ENCODE assay signal across 9 cellular contexts in genomic region chr5:95591490-95591901, GRCh38. TPM values are rescaled to one million over a fixed set of nuclear protein-coding genes. Genes with fewer than 3 reads are reported as not detected.
A peak's percentile ranks its signal among the peaks of the same experiment; 100 is the strongest.
DNase-seq lines count a peak whose midpoint lies in the region; ATAC-seq and TF ChIP-seq lines count a peak whose summit lies in the region.
"Had no signal": no experiment of that assay in that cellular context is flagged by ENCODE, and none has a peak within 500 bp of the region (broad histone marks: within the 10 kb centered on the region; RNA-seq: fewer than 3 reads in every experiment).

No MANE protein-coding gene starts in this region.

- TF ChIP-seq CTCF in MCF 10A (IDR thresholded peaks at IDR 0.05; ENCODE audit: unreplicated experiment) (no peak), breast epithelium (IDR thresholded peaks at IDR 0.05) (no peak), left ventricle myocardium inferior (IDR thresholded peaks at IDR 0.05; ENCODE audit: borderline replicate concordance) (no peak)

- H3K4me3 ChIP-seq in breast epithelium, result no peak overlapping the region
- H3K4me3 ChIP-seq in left ventricle myocardium inferior, result no peak overlapping the region

- BruUV-seq in MCF 10A (replicated peaks; lab: Mats Ljungman, UMichigan), result no TSS peak

- H3K27me3 ChIP-seq in breast epithelium (no peaks in the 10 kb centered on the region), left ventricle myocardium inferior (ENCODE audit: low read depth) (no peaks in the 10 kb centered on the region)

- H3K27ac Mint-ChIP-seq in MCF 10A (ENCODE audit: low read depth, unreplicated experiment) (no peak overlapping the region), T-cell (peak overlapping the region in 1 of 2 donors; percentile 42)

- H3K4me3 Mint-ChIP-seq in MCF 10A (ENCODE audit: unreplicated experiment), result no peak overlapping the region
- H3K4me3 Mint-ChIP-seq in T-cell, result no peak overlapping the region

- intact Hi-C loops in MCF 10A (cut with micrococcal nuclease), result no loop called here
- intact Hi-C loops in breast epithelium (cut with DNase I; ENCODE audit: low total_unique reads), result no loop called here
- intact Hi-C loops in left ventricle myocardium inferior (cut with micrococcal nuclease), result no loop called here

- ATAC-seq in HG03060 (IDR thresholded peaks at IDR 0.05; ENCODE audit: low read depth, unreplicated experiment), result peak; percentile 66
- ATAC-seq in esophagus mucosa, result no peak
- ATAC-seq in T-cell (replicated peaks in 1 of 4), result no peak

- no peaks in the 10 kb centered on the region for H3K9me3 ChIP-seq in breast epithelium
- no peaks in the 10 kb centered on the region for H3K9me3 ChIP-seq in left ventricle myocardium inferior (replicated peaks)

- H3K4me1 ChIP-seq in breast epithelium (no peaks in the 10 kb centered on the region), left ventricle myocardium inferior (peaks cover 5% of the 10 kb centered on the region)

- H3K9me3 Mint-ChIP-seq in MCF 10A (ENCODE audit: unreplicated experiment) (no peaks in the 10 kb centered on the region), T-cell (no peaks in the 10 kb centered on the region)

- peak; percentile 6 for DNase-seq in MCF 10A (ENCODE audit: unreplicated experiment)
- no peak for DNase-seq in breast epithelium (ENCODE audit: low spot score in 2 of 2)
- peak; percentile 64 for DNase-seq in amniotic stem cell (lab: John Stamatoyannopoulos, UW)
- DNase-seq in stromal cell of bone marrow (ENCODE audit: low read depth), result peak; percentile 70
- DNase-seq in left ventricle myocardium inferior, result no peak
- no peak for DNase-seq in T-cell
- DNase-seq: NCI-H1048 had no signal

- no peaks in the 10 kb centered on the region for H3K27me3 Mint-ChIP-seq in MCF 10A (ENCODE audit: insufficient read depth, unreplicated experiment)
- H3K27me3 Mint-ChIP-seq in T-cell, result no peaks in the 10 kb centered on the region

- TF ChIP-seq POLR2A in breast epithelium (IDR thresholded peaks at IDR 0.05), result no peak

- no peaks in the 10 kb centered on the region for H3K36me3 ChIP-seq in breast epithelium
- no peaks in the 10 kb centered on the region for H3K36me3 ChIP-seq in left ventricle myocardium inferior

- no peaks in the 10 kb centered on the region for H3K4me1 Mint-ChIP-seq in MCF 10A (ENCODE audit: insufficient read depth, unreplicated experiment)
- H3K4me1 Mint-ChIP-seq in T-cell, result peaks cover 17 to 22% (median 21%) of the 10 kb centered on the region in 3 donors

- POLR2A ChIA-PET in MCF 10A (lab: Yijun Ruan, JAX), result no interaction called here
- POLR2A ChIA-PET in T-cell (lab: Charles Lee), result no interaction called here

- H3K27ac ChIP-seq in breast epithelium (no peak overlapping the region), left ventricle myocardium inferior (replicated peaks) (no peak overlapping the region)

- H3K36me3 Mint-ChIP-seq in MCF 10A (ENCODE audit: insufficient read depth, unreplicated experiment), result no peaks in the 10 kb centered on the region
- peaks cover 22% of the 10 kb centered on the region for H3K36me3 Mint-ChIP-seq in T-cell

- CTCF ChIA-PET in MCF 10A (lab: Yijun Ruan, JAX) (no interaction called here), T-cell (lab: Charles Lee) (interaction anchor here in 1 of 2 donors (0.6 to 0.7 kb wide), 2 partner anchors 187 to 823 kb away, joined by 3 read pairs; no protein-coding TSS in a partner anchor)

RNA-seq across cellular contexts. Expression of gene GPR150, which starts 28.4 kb away (rescaled TPM):
- total RNA-seq in MCF 10A (2022), result not detected in 2 replicates
- total RNA-seq in breast epithelium, result 1 to 10 TPM in 1 of 3 donors, under 1 TPM in 1, not detected in 1; 0.33 to 1.4 TPM
- 0.14 TPM for total RNA-seq in left ventricle myocardium inferior
- not detected for total RNA-seq in esophagus mucosa
- 1 to 10 TPM; 1.2 to 2.2 (median 1.6) TPM for total RNA-seq in T-cell

RNA-seq across cellular contexts. Expression of gene ARSK, which starts 36.6 kb away (rescaled TPM):
- 3.6 and 5.4 TPM in 2 replicates for total RNA-seq in MCF 10A (2022)
- total RNA-seq in breast epithelium, result 10 to 100 TPM in 2 of 3 donors, 1 to 10 TPM in 1; 9.5 to 11.4 (median 10.1) TPM
- 3.7 TPM for total RNA-seq in left ventricle myocardium inferior
- 2.2 TPM for total RNA-seq in esophagus mucosa
- total RNA-seq in T-cell, result 1 to 10 TPM; 4.2 to 6.9 (median 6.2) TPM

RNA-seq across cellular contexts. Expression of gene SKIC3, which starts 36.7 kb away (rescaled TPM):
- total RNA-seq in MCF 10A (2022), result 97.2 and 105 TPM in 2 replicates
- 100 to 1,000 TPM in 2 of 3 donors, 10 to 100 TPM in 1; 78.6 to 119 (median 104) TPM for total RNA-seq in breast epithelium
- 62.0 TPM for total RNA-seq in left ventricle myocardium inferior
- 43.2 TPM for total RNA-seq in esophagus mucosa
- total RNA-seq in T-cell, result 10 to 100 TPM; 62.7 to 85.6 (median 76.3) TPM

RNA-seq across cellular contexts. Expression of gene RFESD, which starts 55.1 kb away (rescaled TPM):
- total RNA-seq in MCF 10A (2022) (4.2 and 5.9 TPM in 2 replicates), breast epithelium (1 to 10 TPM; 1.6 to 4.3 (median 3.4) TPM), left ventricle myocardium inferior (2.8 TPM), esophagus mucosa (1.5 TPM), T-cell (1 to 10 TPM; 4.2 to 8.3 (median 5.6) TPM)

Comparison
In these comparisons a context has a peak if more than half of its experiments do, and no peak if none do; other contexts are left out.
1. DNase-seq: peak in MCF 10A (single experiment), amniotic stem cell (single experiment) and stromal cell of bone marrow (single experiment); none in breast epithelium (0 of 2), left ventricle myocardium inferior (single experiment) and T-cell (0 of 34).